ENCODE assay signal across 19 cellular contexts in the genomic region with DNA sequence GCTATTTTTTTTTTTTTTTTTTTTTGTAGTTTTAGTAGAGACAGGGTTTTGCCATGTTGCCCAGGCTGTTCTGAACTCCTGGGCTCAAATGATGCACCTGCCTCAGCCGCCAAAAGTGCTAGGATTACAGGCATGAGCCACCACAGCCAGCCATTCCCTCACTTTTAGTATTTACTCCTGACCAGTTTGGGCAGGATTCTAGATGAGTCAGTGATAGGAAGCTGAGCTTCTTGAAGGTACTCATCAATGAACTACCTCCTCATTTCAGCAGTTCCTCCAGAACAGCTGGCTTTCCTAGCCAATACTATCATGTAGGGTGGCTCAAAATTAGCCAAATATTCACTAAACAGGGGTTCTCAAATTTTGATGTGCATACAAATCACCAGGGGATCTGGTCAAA. TPM values are rescaled to one million over a fixed set of nuclear protein-coding genes. Genes with fewer than 3 reads are reported as not detected.
A peak's percentile ranks its signal among the peaks of the same experiment; 100 is the strongest.
DNase-seq lines count a peak whose midpoint lies in the region; ATAC-seq and TF ChIP-seq lines count a peak whose summit lies in the region.
"Had no signal": no experiment of that assay in that cellular context is flagged by ENCODE, and none has a peak within 500 bp of the region (broad histone marks: within the 10 kb centered on the region; RNA-seq: fewer than 3 reads in every experiment).

No MANE protein-coding gene starts in this region.

- DNase-seq in NCI-H2196 (lab: John Stamatoyannopoulos, UW; ENCODE audit: unreplicated experiment) (peak; percentile 17), NCI-H2196 treated with DMSO at 0.1 percent for 48 hours (lab: John Stamatoyannopoulos, UW; ENCODE audit: unreplicated experiment) (no peak), NCI-H226 (peak; percentile 6), epithelial cell of prostate (ENCODE audit: low read depth, low spot score) (peak; percentile 60), renal cortical epithelial cell (ENCODE audit: low read depth) (peak; percentile 13), progenitor cell of endocrine pancreas (ENCODE audit: low spot score, unreplicated experiment) (no peak), RPMI8226 (no peak)
- DNase-seq: 8988T; CD4-positive, alpha-beta memory T cell; DND-41; GDM1; NCI-H1436; NCI-H2029; NCI-H2227 treated with DMSO at 0.1 percent for 48 hours; NCI-H526 treated with DMSO at 0.1 percent for 48 hours; NK-92 treated with Interleukin-12 subunit alpha and Interleukin-12 subunit beta, amount 100 ng/mL, for 24 hours; SW 1271 had no signal

- ATAC-seq in activated CD4-positive, CD25-positive, alpha-beta regulatory T cell treated with anti-CD3 and anti-CD28 coated beads, Interleukin-2, amount 50 U/mL, for 24 hours = no peak

- no peak overlapping the region for H3K4me3 Mint-ChIP-seq in progenitor cell of endocrine pancreas (ENCODE audit: low read depth)
- H3K4me3 Mint-ChIP-seq: CD4-positive, alpha-beta memory T cell had no signal

- H3K27me3 Mint-ChIP-seq in progenitor cell of endocrine pancreas = peaks cover 2% of the 10 kb centered on the region

- no peak for TF ChIP-seq CTCF in progenitor cell of endocrine pancreas (IDR thresholded peaks at IDR 0.05; ENCODE audit: unreplicated experiment)

- H3K36me3 Mint-ChIP-seq in progenitor cell of endocrine pancreas (ENCODE audit: insufficient read depth) = no peaks in the 10 kb centered on the region
- H3K36me3 Mint-ChIP-seq: CD4-positive, alpha-beta memory T cell had no signal

- no peak overlapping the region for H3K27ac Mint-ChIP-seq in progenitor cell of endocrine pancreas
- H3K27ac Mint-ChIP-seq: CD4-positive, alpha-beta memory T cell had no signal

- H3K9me3 Mint-ChIP-seq in progenitor cell of endocrine pancreas (ENCODE audit: low read depth) = no peaks in the 10 kb centered on the region
- H3K9me3 Mint-ChIP-seq: CD4-positive, alpha-beta memory T cell had no signal

- H3K27ac ChIP-seq in epithelial cell of prostate = no peak overlapping the region

- H3K4me1 Mint-ChIP-seq in progenitor cell of endocrine pancreas (ENCODE audit: low read depth) = no peaks in the 10 kb centered on the region

RNA-seq across cellular contexts. Expression of a gene that starts 57.2 kb away (rescaled TPM):
- total RNA-seq in renal cortical epithelial cell (13.9 and 63.1 TPM in 2 replicates), progenitor cell of endocrine pancreas (2.3 and 2.5 TPM in 2 replicates)
- total RNA-seq: OCI-LY7 had no signal

Comparison
In these comparisons a context has a peak if more than half of its experiments do, and no peak if none do; other contexts are left out.
1. DNase-seq: peak in NCI-H2196 (single experiment), NCI-H226 (single experiment), epithelial cell of prostate (single experiment) and renal cortical epithelial cell (single experiment); none in NCI-H2196 treated with DMSO at 0.1 percent for 48 hours (single experiment), progenitor cell of endocrine pancreas (single experiment) and RPMI8226 (single experiment).